ENCODE assay signal across 28 cellular contexts in the genomic region with DNA sequence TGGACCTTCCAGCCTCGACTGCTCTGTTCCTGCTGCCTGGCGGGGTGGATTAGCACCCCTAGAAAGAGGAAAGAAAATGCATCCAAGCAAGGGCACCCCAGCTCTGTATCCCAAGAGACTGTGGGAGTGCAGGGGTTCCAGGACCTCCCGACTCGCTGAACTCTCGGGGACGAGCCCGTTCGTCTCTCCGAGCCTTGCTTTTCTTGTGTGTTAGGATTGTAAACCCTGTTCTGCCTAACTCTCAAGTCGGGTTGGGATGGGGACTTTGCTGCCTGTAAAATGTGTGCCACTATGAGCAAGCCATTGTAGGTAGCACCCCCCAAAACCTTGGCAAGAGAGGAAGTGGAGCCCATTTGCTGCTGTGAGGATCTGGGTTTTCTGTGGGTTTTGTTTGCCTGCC.
"Had no signal": no experiment of that assay in that cellular context is flagged by ENCODE, and none has a peak within 500 bp of the region (broad histone marks: within the 10 kb centered on the region; RNA-seq: fewer than 3 reads in every experiment).

No MANE protein-coding gene starts in this region.

- DNase-seq: stimulated activated CD4-positive, alpha-beta T cell treated with anti-CD3 and anti-CD28 coated beads, Interleukin-2, amount 100 ng/mL, for 48 hours; stimulated activated CD4-positive, alpha-beta T cell treated with anti-CD3 and anti-CD28 coated beads, Interleukin-4, amount 100 ng/mL, for 1 hour; stimulated activated CD4-positive, alpha-beta T cell treated with anti-CD3 and anti-CD28 coated beads, Interleukin-4, amount 100 ng/mL, for 24 hours; stimulated activated CD4-positive, alpha-beta T cell treated with anti-CD3 and anti-CD28 coated beads, Interleukin-4, amount 100 ng/mL, for 4 hours; stimulated activated CD8-positive, alpha-beta memory T cell treated with anti-CD3 and anti-CD28 coated beads, Interleukin-4, amount 100 ng/mL, for 48 hours; stimulated activated naive B cell treated with anti-CD40 and anti-IgM and Interleukin-4, amounts not matched to agents 10 μg/mL and 1 μg/mL and 100 μg/mL, for 72 hours; stimulated activated naive CD4-positive, alpha-beta T cell; stimulated activated naive CD4-positive, alpha-beta T cell treated with Interleukin-2 at 50 U/mL for 16 hours; stimulated activated naive CD8-positive, alpha-beta T cell treated with anti-CD3 and anti-CD28 coated beads, Interleukin-15, amount 100 ng/mL, for 72 hours; stimulated activated naive CD8-positive, alpha-beta T cell treated with anti-CD3 and anti-CD28 coated beads, Interleukin-15, Interleukin-2, amounts not matched to agents 100 U/mL and 50 U/mL, for 24 hours; stomach; substantia nigra; testis; thyroid gland; tibial artery; transverse colon; trophoblast cell; upper lobe of left lung; upper lobe of right lung; uterus had no signal

- H3K9me3 ChIP-seq: suprapubic skin, testis, thoracic aorta, thyroid gland, transverse colon, upper lobe of left lung, upper lobe of right lung, uterus, vagina had no signal

- H3K4me3 Mint-ChIP-seq: stimulated activated effector memory CD8-positive, alpha-beta T cell treated with anti-CD3 and anti-CD28 coated beads, Interleukin-12 subunit alpha, Interleukin-12 subunit beta, amount 100 ng/mL, for 72 hours; stimulated activated memory B cell treated with anti-CD40 and anti-IgM and Interleukin-4, amounts not matched to agents 10 μg/mL and 1 μg/mL and 100 μg/mL, for 72 hours; stimulated activated naive B cell treated with anti-CD40 and anti-IgM and Interleukin-4, amounts not matched to agents 10 μg/mL and 1 μg/mL and 100 μg/mL, for 72 hours; stimulated activated naive CD8-positive, alpha-beta T cell treated with anti-CD3 and anti-CD28 coated beads, Interleukin-15, amount 100 ng/mL, for 72 hours; stimulated activated naive CD8-positive, alpha-beta T cell treated with anti-CD3 and anti-CD28 coated beads, Interleukin-15, Interleukin-2, amounts not matched to agents 100 ng/mL and 50 ng/mL, for 24 hours; type B pancreatic cell had no signal

- H3K27me3 ChIP-seq: testis, thyroid gland, tibial nerve, upper lobe of left lung, upper lobe of right lung, uterus, vagina had no signal

- ATAC-seq: stimulated activated effector memory CD8-positive, alpha-beta T cell treated with anti-CD3 and anti-CD28 coated beads, Interleukin-12 subunit alpha, Interleukin-12 subunit beta, amount 100 ng/mL, for 72 hours; stimulated activated memory B cell treated with anti-CD40 and anti-IgM and Interleukin-4, amounts not matched to agents 10 μg/mL and 1 μg/mL and 100 μg/mL, for 72 hours; stimulated activated naive B cell treated with anti-CD40 and anti-IgM and Interleukin-4, amounts not matched to agents 10 μg/mL and 1 μg/mL and 100 μg/mL, for 72 hours; stimulated activated naive CD8-positive, alpha-beta T cell treated with anti-CD3 and anti-CD28 coated beads, Interleukin-15, amount 100 ng/mL, for 72 hours; stimulated activated naive CD8-positive, alpha-beta T cell treated with anti-CD3 and anti-CD28 coated beads, Interleukin-15, Interleukin-2, amounts not matched to agents 100 U/mL and 50 U/mL, for 24 hours; upper lobe of right lung had no signal

- H3K27ac ChIP-seq: stomach, suprapubic skin, testis, thoracic aorta, thyroid gland, tibial artery, tibial nerve, transverse colon, upper lobe of left lung, upper lobe of right lung, uterus, vagina had no signal

- H3K4me3 ChIP-seq: stomach, suprapubic skin, testis, thoracic aorta, thyroid gland, tibial artery, tibial nerve, transverse colon, upper lobe of left lung, upper lobe of right lung, uterus, vagina had no signal

- H3K4me1 ChIP-seq: suprapubic skin, testis, thyroid gland, tibial artery, tibial nerve, transverse colon, upper lobe of left lung, upper lobe of right lung, uterus, vagina had no signal

- H3K4me1 Mint-ChIP-seq: stimulated activated effector memory CD8-positive, alpha-beta T cell treated with anti-CD3 and anti-CD28 coated beads, Interleukin-12 subunit alpha, Interleukin-12 subunit beta, amount 100 ng/mL, for 72 hours; stimulated activated naive CD8-positive, alpha-beta T cell treated with anti-CD3 and anti-CD28 coated beads, Interleukin-15, amount 100 ng/mL, for 72 hours had no signal

- H3K36me3 ChIP-seq: stomach, suprapubic skin, thoracic aorta, thyroid gland, tibial artery, tibial nerve, transverse colon, upper lobe of left lung, upper lobe of right lung, uterus, vagina had no signal

- H3K27me3 Mint-ChIP-seq: type B pancreatic cell had no signal

- H3K36me3 Mint-ChIP-seq: stimulated activated effector memory CD8-positive, alpha-beta T cell treated with anti-CD3 and anti-CD28 coated beads, Interleukin-12 subunit alpha, Interleukin-12 subunit beta, amount 100 ng/mL, for 72 hours; stimulated activated memory B cell treated with anti-CD40 and anti-IgM and Interleukin-4, amounts not matched to agents 10 μg/mL and 1 μg/mL and 100 μg/mL, for 72 hours; stimulated activated naive B cell treated with anti-CD40 and anti-IgM and Interleukin-4, amounts not matched to agents 10 μg/mL and 1 μg/mL and 100 μg/mL, for 72 hours; type B pancreatic cell had no signal

- H3K27ac Mint-ChIP-seq: stimulated activated effector memory CD8-positive, alpha-beta T cell treated with anti-CD3 and anti-CD28 coated beads, Interleukin-12 subunit alpha, Interleukin-12 subunit beta, amount 100 ng/mL, for 72 hours; stimulated activated memory B cell treated with anti-CD40 and anti-IgM and Interleukin-4, amounts not matched to agents 10 μg/mL and 1 μg/mL and 100 μg/mL, for 72 hours; stimulated activated naive B cell treated with anti-CD40 and anti-IgM and Interleukin-4, amounts not matched to agents 10 μg/mL and 1 μg/mL and 100 μg/mL, for 72 hours; stimulated activated naive CD8-positive, alpha-beta T cell treated with anti-CD3 and anti-CD28 coated beads, Interleukin-15, amount 100 ng/mL, for 72 hours; stimulated activated naive CD8-positive, alpha-beta T cell treated with anti-CD3 and anti-CD28 coated beads, Interleukin-15, Interleukin-2, amounts not matched to agents 100 ng/mL and 50 ng/mL, for 24 hours; type B pancreatic cell had no signal

- H3K9me3 Mint-ChIP-seq: stimulated activated effector memory CD8-positive, alpha-beta T cell treated with anti-CD3 and anti-CD28 coated beads, Interleukin-12 subunit alpha, Interleukin-12 subunit beta, amount 100 ng/mL, for 72 hours; stimulated activated memory B cell treated with anti-CD40 and anti-IgM and Interleukin-4, amounts not matched to agents 10 μg/mL and 1 μg/mL and 100 μg/mL, for 72 hours; stimulated activated naive B cell treated with anti-CD40 and anti-IgM and Interleukin-4, amounts not matched to agents 10 μg/mL and 1 μg/mL and 100 μg/mL, for 72 hours; stimulated activated naive CD8-positive, alpha-beta T cell treated with anti-CD3 and anti-CD28 coated beads, Interleukin-15, amount 100 ng/mL, for 72 hours; stimulated activated naive CD8-positive, alpha-beta T cell treated with anti-CD3 and anti-CD28 coated beads, Interleukin-15, Interleukin-2, amounts not matched to agents 100 ng/mL and 50 ng/mL, for 24 hours; type B pancreatic cell had no signal
